Comparison of ENCODE assay signal across 24 cellular contexts in genomic region chr22:40932396-40932795, GRCh38.
"Had no signal": no experiment of that assay in that cellular context is flagged by ENCODE, and none has a peak within 500 bp of the region (broad histone marks: within the 10 kb centered on the region; RNA-seq: fewer than 3 reads in every experiment).

No MANE protein-coding gene starts in this region.

- H3K4me1 ChIP-seq: Peyer's patch had no signal

- H3K4me3 ChIP-seq: adrenal gland, Peyer's patch had no signal

- H3K9me3 ChIP-seq: adrenal gland, Peyer's patch had no signal

- ATAC-seq: activated CD4-positive, alpha-beta T cell treated with anti-CD3 and anti-CD28 coated beads for 36 hours; activated T-helper 17 cell treated with anti-CD3 and anti-CD28 coated beads, Interleukin-2, amount 50 U/mL, for 72 hours had no signal

- H3K4me2 ChIP-seq: KMS-11 had no signal

- H3K9ac ChIP-seq: KMS-11 had no signal

- H3K27me3 ChIP-seq: adrenal gland, Peyer's patch had no signal

- DNase-seq: activated CD4-positive, alpha-beta memory T cell treated with anti-CD3 and anti-CD28 coated beads, Interleukin-2, amount 10 ng/mL, durations not matched to agents 7 days and 5 days; activated CD4-positive, alpha-beta T cell treated with anti-CD3 and anti-CD28 coated beads for 36 hours; activated CD4-positive, alpha-beta T cell treated with anti-CD3 and anti-CD28 coated beads, Interleukin-2, amount 50 U/mL, for 1 hour; activated gamma-delta T cell treated with Interleukin-2 at 50 U/mL for 16 hours; activated naive CD4-positive, alpha-beta T cell treated with anti-CD3 and anti-CD28 coated beads, Interleukin-2, amount 10 ng/mL, durations not matched to agents 7 days and 5 days; activated naive CD8-positive, alpha-beta T cell treated with anti-CD3 and anti-CD28 coated beads for 36 hours; activated T-cell treated with anti-CD3 and anti-CD28 coated beads for 4 hours; activated T-cell treated with anti-CD3 and anti-CD28 coated beads, Interleukin-2, amount 50 U/mL, for 48 hours; adrenal gland; aorta; central memory CD4-positive, alpha-beta T cell; NCI-H1105 treated with DMSO at 0.1 percent for 48 hours; NCI-H1436 treated with DMSO at 0.1 percent for 48 hours; NCI-H187; NCI-H2081 treated with DMSO at 0.1 percent for 48 hours; NCI-H446; NCI-H524; Peyer's patch; Right ventricle myocardium superior; T-helper 2 cell; T1000 had no signal

- H3K27ac ChIP-seq: adrenal gland, KMS-11, Peyer's patch, RWPE1 had no signal
